12 cellular contexts compared by ENCODE assay signal in genomic region chr2:190746971-190747761, GRCh38.
DNase-seq lines count a peak whose midpoint lies in the region; ATAC-seq and TF ChIP-seq lines count a peak whose summit lies in the region.
"Had no signal": no experiment of that assay in that cellular context is flagged by ENCODE, and none has a peak within 500 bp of the region (broad histone marks: within the 10 kb centered on the region; RNA-seq: fewer than 3 reads in every experiment).

No MANE protein-coding gene starts in this region.

- H3K4me3 ChIP-seq in BLaER1 treated with 17β-estradiol and CSF1 and Interleukin-3, amounts not matched to agents 10 nM and 100 nM = no peak overlapping the region
- no peak overlapping the region for H3K4me3 ChIP-seq in choroid plexus epithelial cell (ENCODE audit: low read depth, low read length)
- H3K4me3 ChIP-seq in mesodermal cell (ENCODE audit: extremely low read depth, insufficient read depth, low read length, poor library complexity, severe bottlenecking) = no peak overlapping the region
- H3K4me3 ChIP-seq in upper lobe of right lung = no peak overlapping the region
- H3K4me3 ChIP-seq: right atrium auricular region had no signal

- intact Hi-C loops in cardiac septum (cut with DNase I) = no loop called here
- intact Hi-C loops in upper lobe of right lung (cut with DNase I) = no loop called here

- H3K27ac ChIP-seq in BLaER1 treated with 17β-estradiol and CSF1 and Interleukin-3, amounts not matched to agents 10 nM and 100 nM = no peak overlapping the region
- H3K27ac ChIP-seq in mesodermal cell (ENCODE audit: low read depth, low read length, severe bottlenecking) (peak overlapping the region; percentile 60), upper lobe of right lung (no peak overlapping the region)
- H3K27ac ChIP-seq: epithelial cell of prostate had no signal

- H3K27me3 ChIP-seq in BLaER1 treated with 17β-estradiol and CSF1 and Interleukin-3, amounts not matched to agents 10 nM and 100 nM = no peaks in the 10 kb centered on the region; a peak in 1 of 22 replicates
- H3K27me3 ChIP-seq in upper lobe of right lung = no peaks in the 10 kb centered on the region
- H3K27me3 ChIP-seq: right atrium auricular region had no signal

- H3K4me2 ChIP-seq in BLaER1 treated with 17β-estradiol and CSF1 and Interleukin-3, amounts not matched to agents 10 nM and 100 nM = peak overlapping the region in 10 of 11 experiments; percentile 11 to 74 (median 24); a peak in 17 of 22 replicates

- no peaks in the 10 kb centered on the region for H4K20me1 ChIP-seq in BLaER1 treated with 17β-estradiol and CSF1 and Interleukin-3, amounts not matched to agents 10 nM and 100 nM

- H3K36me3 ChIP-seq in BLaER1 treated with 17β-estradiol and CSF1 and Interleukin-3, amounts not matched to agents 10 nM and 100 nM = no peaks in the 10 kb centered on the region
- no peaks in the 10 kb centered on the region for H3K36me3 ChIP-seq in mesodermal cell (ENCODE audit: control insufficient read depth, insufficient read depth, low read length)
- no peaks in the 10 kb centered on the region for H3K36me3 ChIP-seq in upper lobe of right lung
- H3K36me3 ChIP-seq: right atrium auricular region had no signal

- no peak for TF ChIP-seq CTCF in choroid plexus epithelial cell (conservative IDR thresholded peaks at IDR 0.05; ENCODE audit: low read depth, low read length)
- TF ChIP-seq CTCF in upper lobe of right lung (IDR thresholded peaks at IDR 0.05) = no peak

- peak; percentile 8 for DNase-seq in HS-27A (ENCODE audit: low read depth)
- peak; percentile 73 for DNase-seq in choroid plexus epithelial cell (ENCODE audit: low read depth)
- no peak for DNase-seq in cardiac septum (ENCODE audit: low spot score)
- no peak for DNase-seq in upper lobe of right lung
- no peak for DNase-seq in activated CD4-positive, alpha-beta T cell treated with anti-CD3 and anti-CD28 coated beads for 48 hours
- DNase-seq: anterior cingulate cortex, immature natural killer cell, T-cell had no signal

- H3K4me1 ChIP-seq in BLaER1 treated with 17β-estradiol and CSF1 and Interleukin-3, amounts not matched to agents 10 nM and 100 nM = peaks cover 5 to 13% (median 8%) of the 10 kb centered on the region in 10 experiments; a peak in 17 of 20 replicates
- peaks cover 8% of the 10 kb centered on the region for H3K4me1 ChIP-seq in mesodermal cell (ENCODE audit: control insufficient read depth, insufficient read depth, low read length, poor library complexity, severe bottlenecking)
- H3K4me1 ChIP-seq in upper lobe of right lung = no peaks in the 10 kb centered on the region

- WGBS in mesodermal cell (ENCODE audit: insufficient coverage in 2 of 2), 2 experiments = 80% methylated on average over 1 of the region's 3 CpGs; no CpG with 5 or more reads in 1 of the 2 experiments

- no peak overlapping the region for H3K9ac ChIP-seq in BLaER1 treated with 17β-estradiol and CSF1 and Interleukin-3, amounts not matched to agents 10 nM and 100 nM

- no peak for ATAC-seq in upper lobe of right lung
- ATAC-seq: T-cell had no signal

- H3K9me3 ChIP-seq in BLaER1 treated with 17β-estradiol and CSF1 and Interleukin-3, amounts not matched to agents 10 nM and 100 nM (replicated peaks in 1 of 11) = 0 out of 22 replicates have a peak, but pooled peaks cover 0 to 6% (median 0%) of the 10 kb centered on the region in 11 experiments
- H3K9me3 ChIP-seq in mesodermal cell (ENCODE audit: control insufficient read depth, low read length) (no peaks in the 10 kb centered on the region), upper lobe of right lung (no peaks in the 10 kb centered on the region)
- H3K9me3 ChIP-seq: right atrium auricular region had no signal

Comparison
In these comparisons a context has a peak if more than half of its experiments do, and no peak if none do; other contexts are left out.
1. DNase-seq: peak in HS-27A (single experiment) and choroid plexus epithelial cell (single experiment); none in cardiac septum (single experiment), upper lobe of right lung (single experiment) and activated CD4-positive, alpha-beta T cell treated with anti-CD3 and anti-CD28 coated beads for 48 hours (single experiment).